8 cellular contexts compared by ENCODE assay signal in the genomic region with DNA sequence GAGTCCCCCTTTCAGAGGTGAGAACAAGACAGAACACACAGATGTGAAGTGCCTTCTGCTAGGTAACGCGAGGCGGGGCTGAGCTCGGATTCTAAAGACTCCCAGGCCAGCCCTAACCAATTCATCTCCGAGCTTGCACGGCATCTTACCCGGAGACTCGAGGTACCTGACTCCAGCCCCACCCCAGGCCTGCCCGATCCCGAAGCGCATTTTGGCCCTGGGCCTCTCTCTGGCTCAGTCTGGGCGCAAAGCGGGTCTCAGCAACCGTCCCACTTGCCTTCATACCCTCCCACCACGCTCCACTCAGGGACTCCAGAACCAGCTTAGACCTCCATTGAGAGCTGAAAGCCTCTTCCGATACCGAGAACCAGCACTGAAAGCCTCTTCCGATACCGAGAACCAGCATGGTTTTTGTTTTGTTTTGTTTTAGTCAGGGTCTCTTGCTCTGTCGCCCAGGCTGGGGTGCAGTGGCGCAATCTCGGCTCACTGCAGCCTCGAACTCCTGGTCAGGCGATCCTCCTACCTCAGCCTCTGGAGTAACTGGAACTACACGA. TPM values are rescaled to one million over a fixed set of nuclear protein-coding genes. Genes with fewer than 3 reads are reported as not detected.
A peak's percentile ranks its signal among the peaks of the same experiment; 100 is the strongest.
DNase-seq lines count a peak whose midpoint lies in the region; ATAC-seq and TF ChIP-seq lines count a peak whose summit lies in the region.

No MANE protein-coding gene starts in this region.

- no peaks in the 10 kb centered on the region for H3K9me3 Mint-ChIP-seq in activated CD4-positive, alpha-beta T cell treated with anti-CD3 and anti-CD28 coated beads, Interleukin-2, amount 10 ng/mL, durations not matched to agents 7 days and 5 days
- H3K9me3 Mint-ChIP-seq in mesothelial cell of epicardium: no peaks in the 10 kb centered on the region

- POLR2A ChIA-PET in activated CD4-positive, alpha-beta T cell treated with anti-CD3 and anti-CD28 coated beads, Interleukin-2, amount 10 ng/mL, durations not matched to agents 7 days and 5 days (lab: Charles Lee): interaction anchor here (0.7 to 1.6 kb wide), 4 partner anchors 152 to 737 kb away, joined by 3 to 7 read pairs (median 3); a partner anchor contains a TSS

- no peaks in the 10 kb centered on the region for H3K9me3 ChIP-seq in duodenal mucosa (ENCODE audit: control insufficient read depth in 1 of 2, low read length in 2 of 2)

- TF ChIP-seq CTCF in 22Rv1 (IDR thresholded peaks at IDR 0.05) (no peak), mesothelial cell of epicardium (IDR thresholded peaks at IDR 0.05; ENCODE audit: unreplicated experiment) (no peak)

- peak overlapping the region; percentile 96 for H3K27ac ChIP-seq in 22Rv1
- H3K27ac ChIP-seq in duodenal mucosa (ENCODE audit: low read depth, low read length): peak overlapping the region; percentile 96

- peaks cover 12% of the 10 kb centered on the region for H3K36me3 Mint-ChIP-seq in activated CD4-positive, alpha-beta T cell treated with anti-CD3 and anti-CD28 coated beads, Interleukin-2, amount 10 ng/mL, durations not matched to agents 7 days and 5 days (ENCODE audit: low read depth)
- peaks cover 6% of the 10 kb centered on the region for H3K36me3 Mint-ChIP-seq in mesothelial cell of epicardium

- H3K27me3 ChIP-seq in duodenal mucosa (ENCODE audit: control insufficient read depth in 1 of 2, insufficient read depth in 2 of 2, low read length in 2 of 2): no peaks in the 10 kb centered on the region

- H3K9ac ChIP-seq in duodenal mucosa (ENCODE audit: low read depth in 1 of 2, low read length in 2 of 2): peak overlapping the region; percentile 91 to 96

- H3K27ac Mint-ChIP-seq in activated CD4-positive, alpha-beta T cell treated with anti-CD3 and anti-CD28 coated beads, Interleukin-2, amount 10 ng/mL, durations not matched to agents 7 days and 5 days: peak overlapping the region; percentile 94
- H3K27ac Mint-ChIP-seq in mesothelial cell of epicardium: peak overlapping the region; percentile 100

- peak overlapping the region; percentile 97 for H3K4me3 Mint-ChIP-seq in activated CD4-positive, alpha-beta T cell treated with anti-CD3 and anti-CD28 coated beads, Interleukin-2, amount 10 ng/mL, durations not matched to agents 7 days and 5 days
- peak overlapping the region; percentile 98 for H3K4me3 Mint-ChIP-seq in mesothelial cell of epicardium

- ATAC-seq in GM18517 (IDR thresholded peaks at IDR 0.05; ENCODE audit: unreplicated experiment): peak; percentile 53
- peak; percentile 45 for ATAC-seq in HG03045 (IDR thresholded peaks at IDR 0.05; ENCODE audit: unreplicated experiment)

- H3K4me1 Mint-ChIP-seq in activated CD4-positive, alpha-beta T cell treated with anti-CD3 and anti-CD28 coated beads, Interleukin-2, amount 10 ng/mL, durations not matched to agents 7 days and 5 days: peaks cover 29% of the 10 kb centered on the region
- peaks cover 21% of the 10 kb centered on the region for H3K4me1 Mint-ChIP-seq in mesothelial cell of epicardium

- peaks cover 12 to 24% of the 10 kb centered on the region in 2 donors for H3K4me1 ChIP-seq in duodenal mucosa (ENCODE audit: control insufficient read depth in 1 of 2, insufficient read depth in 2 of 2, low read length in 2 of 2)

- H3K4me3 ChIP-seq in duodenal mucosa (ENCODE audit: low read depth in 1 of 2, low read length in 2 of 2): peak overlapping the region; percentile 91 to 93

- no peaks in the 10 kb centered on the region for H3K27me3 Mint-ChIP-seq in activated CD4-positive, alpha-beta T cell treated with anti-CD3 and anti-CD28 coated beads, Interleukin-2, amount 10 ng/mL, durations not matched to agents 7 days and 5 days
- no peaks in the 10 kb centered on the region for H3K27me3 Mint-ChIP-seq in mesothelial cell of epicardium (ENCODE audit: low read depth)

- peaks cover 0 to 3% of the 10 kb centered on the region in 2 donors for H3K36me3 ChIP-seq in duodenal mucosa (ENCODE audit: control insufficient read depth in 1 of 2, insufficient read depth in 2 of 2, low read length in 2 of 2)

- DNase-seq in NCI-H2196 (lab: John Stamatoyannopoulos, UW; ENCODE audit: unreplicated experiment) (peak; percentile 75), mesothelial cell of epicardium (ENCODE audit: low spot score in 2 of 2, unreplicated experiment in 2 of 2) (peak in 1 of 2 experiments; percentile 57)
- peak; percentile 81 for DNase-seq in activated CD4-positive, alpha-beta T cell treated with anti-CD3 and anti-CD28 coated beads, Interleukin-2, amount 10 ng/mL, durations not matched to agents 7 days and 5 days
- DNase-seq in stimulated activated CD8-positive, alpha-beta memory T cell treated with anti-CD3 and anti-CD28 coated beads, Interleukin-4, amount 100 ng/mL, for 1 hour (ENCODE audit: low read depth in 2 of 2, low spot score in 1 of 2): peak; percentile 28 to 37

- CTCF ChIA-PET in activated CD4-positive, alpha-beta T cell treated with anti-CD3 and anti-CD28 coated beads, Interleukin-2, amount 10 ng/mL, durations not matched to agents 7 days and 5 days (lab: Charles Lee): interaction anchor here (1.0 to 3.4 kb wide), 7 partner anchors 10 to 203 kb away, joined by 3 to 36 read pairs (median 4); no protein-coding TSS in a partner anchor

RNA-seq across cellular contexts. Expression of a gene that starts 0.7 kb away (rescaled TPM):
- 100 to 1,000 TPM in 1 of 2 experiments, 10 to 100 TPM in 1; 90.5 to 105 TPM for total RNA-seq in activated CD4-positive, alpha-beta T cell treated with anti-CD3 and anti-CD28 coated beads, Interleukin-2, amount 10 ng/mL, durations not matched to agents 7 days and 5 days
- total RNA-seq in mesothelial cell of epicardium: 95.9 to 101 TPM (median 96.7 TPM) in 3 replicates

RNA-seq across cellular contexts. Expression of a gene that starts 43.0 kb away (rescaled TPM):
- total RNA-seq in activated CD4-positive, alpha-beta T cell treated with anti-CD3 and anti-CD28 coated beads, Interleukin-2, amount 10 ng/mL, durations not matched to agents 7 days and 5 days: 1 to 10 TPM; 2.6 to 2.7 TPM
- 36.0 to 42.2 TPM (median 37.8 TPM) in 3 replicates for total RNA-seq in mesothelial cell of epicardium
